Comparison of ENCODE assay signal across 16 cellular contexts in genomic region chr9:28234899-28235277, GRCh38.
A peak's percentile ranks its signal among the peaks of the same experiment; 100 is the strongest.
DNase-seq lines count a peak whose midpoint lies in the region; ATAC-seq, FAIRE-seq and TF ChIP-seq lines count a peak whose summit lies in the region.
"Had no signal": no experiment of that assay in that cellular context is flagged by ENCODE, and none has a peak within 500 bp of the region (broad histone marks: within the 10 kb centered on the region; RNA-seq: fewer than 3 reads in every experiment).

No MANE protein-coding gene starts in this region.

- POLR2A ChIA-PET in CD8-positive, alpha-beta T cell (lab: Charles Lee) = no interaction called here

- H3K4me3 ChIP-seq in bronchial epithelial cell (ENCODE audit: low read depth, low read length) (no peak overlapping the region), mesendoderm (ENCODE audit: low read length) (no peak overlapping the region), prostate gland (no peak overlapping the region)
- no peak overlapping the region for H3K4me3 ChIP-seq in CD8-positive, alpha-beta T cell (ENCODE audit: low read depth, low read length)

- no peaks in the 10 kb centered on the region for H3K27me3 Mint-ChIP-seq in CD8-positive, alpha-beta T cell (ENCODE audit: low read depth)
- H3K27me3 Mint-ChIP-seq: activated CD4-positive, alpha-beta T cell treated with anti-CD3 and anti-CD28 coated beads, Interleukin-2, amount 10 ng/mL, durations not matched to agents 7 days and 5 days; CD4-positive, alpha-beta T cell; stimulated activated naive CD8-positive, alpha-beta T cell treated with anti-CD3 and anti-CD28 coated beads, Interleukin-15, Interleukin-2, amounts not matched to agents 100 ng/mL and 50 ng/mL, for 24 hours; T-cell had no signal

- no peak overlapping the region for H2BK5ac ChIP-seq in mesendoderm (ENCODE audit: low read length)

- intact Hi-C loops in CD8-positive, alpha-beta T cell (cut with DNase I, micrococcal nuclease) = no loop called here
- intact Hi-C loops in prostate gland (cut with DNase I) = no loop called here

- H3K79me1 ChIP-seq in mesendoderm (ENCODE audit: low read length) = no peaks in the 10 kb centered on the region

- no peak overlapping the region for H3K4me2 ChIP-seq in mesendoderm (ENCODE audit: low read length)

- no peak overlapping the region for H3K23ac ChIP-seq in mesendoderm (ENCODE audit: low read length)

- H3K27me3 ChIP-seq in bronchial epithelial cell (ENCODE audit: control insufficient read depth, insufficient read depth, low read length) (no peaks in the 10 kb centered on the region), mesendoderm (ENCODE audit: insufficient read depth, low read length, poor library complexity) (no peaks in the 10 kb centered on the region), prostate gland (replicated peaks; ENCODE audit: insufficient read depth) (no peaks in the 10 kb centered on the region)
- no peaks in the 10 kb centered on the region for H3K27me3 ChIP-seq in CD8-positive, alpha-beta T cell (ENCODE audit: insufficient read depth, low read length)

- no peaks in the 10 kb centered on the region for H3K4me1 ChIP-seq in mesendoderm (ENCODE audit: control insufficient read depth, low read depth, low read length)
- no peaks in the 10 kb centered on the region for H3K4me1 ChIP-seq in CD8-positive, alpha-beta T cell (ENCODE audit: insufficient read depth, low read length)
- H3K4me1 ChIP-seq in prostate gland (replicated peaks) = no peaks in the 10 kb centered on the region

- no peak overlapping the region for H2BK15ac ChIP-seq in mesendoderm (replicated peaks; ENCODE audit: low read depth)

- no peak overlapping the region for H2AK5ac ChIP-seq in mesendoderm (ENCODE audit: low read length)

- H4K8ac ChIP-seq in mesendoderm (ENCODE audit: low read depth, low read length) = no peak overlapping the region

- H3K36me3 ChIP-seq in bronchial epithelial cell (ENCODE audit: control insufficient read depth, insufficient read depth, low read length) = no peaks in the 10 kb centered on the region
- H3K36me3 ChIP-seq in mesendoderm (ENCODE audit: control insufficient read depth, insufficient read depth, low read length) = no peaks in the 10 kb centered on the region
- no peaks in the 10 kb centered on the region for H3K36me3 ChIP-seq in CD8-positive, alpha-beta T cell (ENCODE audit: insufficient read depth, low read length)
- no peaks in the 10 kb centered on the region for H3K36me3 ChIP-seq in prostate gland

- H3K18ac ChIP-seq in mesendoderm (ENCODE audit: low read length) = peak overlapping the region; percentile 28

- peak; percentile 53 for ATAC-seq in GM21717 (IDR thresholded peaks at IDR 0.05; ENCODE audit: unreplicated experiment)
- no peak for ATAC-seq in HG02642 (IDR thresholded peaks at IDR 0.05; ENCODE audit: poor library complexity, unreplicated experiment)
- no peak for ATAC-seq in CD8-positive, alpha-beta T cell
- ATAC-seq: T-cell had no signal

- CTCF ChIA-PET in CD8-positive, alpha-beta T cell (lab: Charles Lee) = no interaction called here

- H3K4me3 Mint-ChIP-seq in CD8-positive, alpha-beta T cell = no peak overlapping the region
- H3K4me3 Mint-ChIP-seq: activated CD4-positive, alpha-beta T cell treated with anti-CD3 and anti-CD28 coated beads, Interleukin-2, amount 10 ng/mL, durations not matched to agents 7 days and 5 days; CD4-positive, alpha-beta T cell; stimulated activated naive CD8-positive, alpha-beta T cell treated with anti-CD3 and anti-CD28 coated beads, Interleukin-15, Interleukin-2, amounts not matched to agents 100 ng/mL and 50 ng/mL, for 24 hours; T-cell had no signal

- no peak overlapping the region for H3K9ac ChIP-seq in mesendoderm (ENCODE audit: low read length)

- no peaks in the 10 kb centered on the region for H3K9me3 ChIP-seq in CD8-positive, alpha-beta T cell (ENCODE audit: low read length)
- H3K9me3 ChIP-seq in prostate gland = no peaks in the 10 kb centered on the region

- H4K5ac ChIP-seq in mesendoderm (ENCODE audit: low read length) = no peak overlapping the region

- H3K4me1 Mint-ChIP-seq in CD8-positive, alpha-beta T cell (ENCODE audit: low read depth) = no peaks in the 10 kb centered on the region
- H3K4me1 Mint-ChIP-seq: activated CD4-positive, alpha-beta T cell treated with anti-CD3 and anti-CD28 coated beads, Interleukin-2, amount 10 ng/mL, durations not matched to agents 7 days and 5 days; T-cell had no signal

- H3K56ac ChIP-seq in mesendoderm (ENCODE audit: low read length) = no peak overlapping the region

- H3K79me2 ChIP-seq in mesendoderm (ENCODE audit: control insufficient read depth, insufficient read depth, low read length) = no peaks in the 10 kb centered on the region

- no peak for TF ChIP-seq POLR2A in prostate gland (IDR thresholded peaks at IDR 0.05)

- WGBS in mesendoderm (ENCODE audit: extremely low coverage, insufficient coverage, low lambda C conversion rate) = no CpG with 5 or more reads among the region's 1 CpG
- 52% methylated on average over 1 of the region's 1 CpG for WGBS in prostate gland

- H3K9me3 Mint-ChIP-seq in CD8-positive, alpha-beta T cell = peaks cover 16% of the 10 kb centered on the region

- DNase-seq in RCC 7860 (ENCODE audit: low spot score) (peak; percentile 81), bronchial epithelial cell (ENCODE audit: low read depth) (peak; percentile 94), mesendoderm (peak; percentile 74), NOMO-1 treated with dmso at 0.1 percent for 144 hours (lab: John Stamatoyannopoulos, UW; ENCODE audit: unreplicated experiment) (no peak), prostate gland (ENCODE audit: low spot score) (no peak)
- DNase-seq in CD8-positive, alpha-beta T cell = no peak
- DNase-seq: activated CD4-positive, alpha-beta T cell treated with anti-CD3 and anti-CD28 coated beads, Interleukin-2, amount 10 ng/mL, durations not matched to agents 7 days and 5 days; CD4-positive, alpha-beta T cell; erythroblast; NCI-H1930; stimulated activated CD4-positive, alpha-beta T cell treated with anti-CD3 and anti-CD28 coated beads, Interleukin-4, amount 100 ng/mL, for 4 hours; T-cell had no signal

- no peak overlapping the region for H3K4ac ChIP-seq in mesendoderm (ENCODE audit: low read depth, low read length)

- peak; percentile 88 for FAIRE-seq in RCC 7860 (lab: Jason Lieb, UNC)
- FAIRE-seq in bronchial epithelial cell (lab: Jason Lieb, UNC) = no peak
- FAIRE-seq: H1 had no signal

- TF ChIP-seq CTCF in bronchial epithelial cell (IDR thresholded peaks at IDR 0.05; ENCODE audit: insufficient read depth, low read length, severe bottlenecking) (no peak), prostate gland (IDR thresholded peaks at IDR 0.05) (no peak)
- TF ChIP-seq CTCF in CD8-positive, alpha-beta T cell (IDR thresholded peaks at IDR 0.05) = no peak

- H2BK120ac ChIP-seq in mesendoderm (ENCODE audit: low read depth, low read length) = no peak overlapping the region

- H3K36me3 Mint-ChIP-seq in CD8-positive, alpha-beta T cell = no peaks in the 10 kb centered on the region
- H3K36me3 Mint-ChIP-seq: T-cell had no signal

- H3K27ac ChIP-seq in mesendoderm (ENCODE audit: low read depth, low read length) (no peak overlapping the region), prostate gland (no peak overlapping the region)
- H3K27ac ChIP-seq in CD8-positive, alpha-beta T cell (ENCODE audit: low read depth, low read length) = no peak overlapping the region

- H3K27ac Mint-ChIP-seq in CD8-positive, alpha-beta T cell = no peak overlapping the region
- H3K27ac Mint-ChIP-seq: activated CD4-positive, alpha-beta T cell treated with anti-CD3 and anti-CD28 coated beads, Interleukin-2, amount 10 ng/mL, durations not matched to agents 7 days and 5 days; CD4-positive, alpha-beta T cell; stimulated activated naive CD8-positive, alpha-beta T cell treated with anti-CD3 and anti-CD28 coated beads, Interleukin-15, Interleukin-2, amounts not matched to agents 100 ng/mL and 50 ng/mL, for 24 hours; T-cell had no signal

Comparison
In these comparisons a context has a peak if more than half of its experiments do, and no peak if none do; other contexts are left out.
1. DNase-seq: peak in RCC 7860 (single experiment), bronchial epithelial cell (single experiment) and mesendoderm (single experiment); none in NOMO-1 treated with dmso at 0.1 percent for 144 hours (single experiment), CD8-positive, alpha-beta T cell (0 of 7) and prostate gland (single experiment).